Comparison of ENCODE assay signal across 16 cellular contexts in the genomic region with DNA sequence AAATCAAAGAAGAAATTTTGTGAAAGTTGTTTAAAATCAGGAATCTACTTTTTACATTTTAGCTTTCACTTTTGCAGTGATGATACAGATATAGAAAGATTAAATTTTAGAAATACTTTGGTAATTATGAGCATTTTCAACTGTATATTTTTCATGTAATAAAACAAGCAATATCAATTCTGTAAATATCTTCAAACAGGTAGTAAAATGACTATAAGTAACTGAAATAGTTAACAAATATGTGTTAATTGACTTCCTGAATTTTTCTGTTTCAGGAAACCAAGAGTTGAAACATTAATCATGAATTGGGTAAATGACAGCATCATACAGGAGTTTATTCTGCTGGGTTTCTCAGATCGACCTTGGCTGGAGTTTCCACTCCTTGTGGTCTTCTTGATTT. TPM values are rescaled to one million over a fixed set of nuclear protein-coding genes. Genes with fewer than 3 reads are reported as not detected.
DNase-seq lines count a peak whose midpoint lies in the region; ATAC-seq, FAIRE-seq and TF ChIP-seq lines count a peak whose summit lies in the region.
"Had no signal": no experiment of that assay in that cellular context is flagged by ENCODE, and none has a peak within 500 bp of the region (broad histone marks: within the 10 kb centered on the region; RNA-seq: fewer than 3 reads in every experiment).

Gene OR2B6 (plus strand): TSS at position 301 of the 400 bp plus-strand sequence. CDS start 0 bp downstream, at position 301.

- H3K27ac ChIP-seq in BLaER1 = peak within 1 kb of the TSS; percentile 69
- H3K27ac ChIP-seq: GM23248 had no signal

- CTCF ChIA-PET in MCF 10A (lab: Yijun Ruan, JAX) = no interaction called here
- CTCF ChIA-PET in Calu3 (lab: Charles Lee) = no interaction called here

- intact Hi-C loops in MCF 10A (cut with micrococcal nuclease) = no loop called here
- intact Hi-C loops in Calu3 (cut with micrococcal nuclease; ENCODE audit: unreplicated experiment) = no loop called here

- no peak within 1 kb of the TSS for H3K9ac ChIP-seq in BLaER1
- H3K9ac ChIP-seq: GM23248 had no signal

- no peaks in the 10 kb centered on the region for H3K36me3 Mint-ChIP-seq in stimulated activated naive B cell treated with anti-CD40 and anti-IgM and Interleukin-4, amounts not matched to agents 10 μg/mL and 1 μg/mL and 100 μg/mL, for 72 hours
- no peaks in the 10 kb centered on the region for H3K36me3 Mint-ChIP-seq in MCF 10A (ENCODE audit: insufficient read depth, unreplicated experiment)
- H3K36me3 Mint-ChIP-seq in Calu3 (ENCODE audit: insufficient read depth, unreplicated experiment) = no peaks in the 10 kb centered on the region
- H3K36me3 Mint-ChIP-seq: CD8-positive, alpha-beta memory T cell had no signal

- peaks cover 0 to 2% of the 10 kb centered on the region in 2 donors for H3K4me1 Mint-ChIP-seq in stimulated activated naive B cell treated with anti-CD40 and anti-IgM and Interleukin-4, amounts not matched to agents 10 μg/mL and 1 μg/mL and 100 μg/mL, for 72 hours
- H3K4me1 Mint-ChIP-seq in MCF 10A (ENCODE audit: insufficient read depth, unreplicated experiment) (no peaks in the 10 kb centered on the region), Calu3 (ENCODE audit: low read depth, unreplicated experiment) (no peaks in the 10 kb centered on the region)
- H3K4me1 Mint-ChIP-seq: CD8-positive, alpha-beta memory T cell had no signal

- H3K27ac Mint-ChIP-seq in stimulated activated naive B cell treated with anti-CD40 and anti-IgM and Interleukin-4, amounts not matched to agents 10 μg/mL and 1 μg/mL and 100 μg/mL, for 72 hours = peak within 1 kb of the TSS; percentile 42
- H3K27ac Mint-ChIP-seq in MCF 10A (ENCODE audit: low read depth, unreplicated experiment) = no peak within 1 kb of the TSS
- no peak within 1 kb of the TSS for H3K27ac Mint-ChIP-seq in Calu3 (ENCODE audit: unreplicated experiment)
- H3K27ac Mint-ChIP-seq: CD8-positive, alpha-beta memory T cell had no signal

- TF ChIP-seq CTCF in MCF 10A (IDR thresholded peaks at IDR 0.05; ENCODE audit: unreplicated experiment) = no peak
- no peak for TF ChIP-seq CTCF in Calu3 (IDR thresholded peaks at IDR 0.05; ENCODE audit: unreplicated experiment)

- no peak for DNase-seq in GM18507 (ENCODE audit: extremely low spot score, insufficient read length, low read depth)
- DNase-seq in stimulated activated naive B cell treated with anti-CD40 and anti-IgM and Interleukin-4, amounts not matched to agents 10 μg/mL and 1 μg/mL and 100 μg/mL, for 72 hours = no peak
- no peak for DNase-seq in MCF 10A (ENCODE audit: unreplicated experiment)
- no peak for DNase-seq in Calu3
- DNase-seq: BE2C; Caco-2; CD8-positive, alpha-beta memory T cell; DMS53; GM23248; Kasumi-1; KBM-7 had no signal

- H3K4me3 Mint-ChIP-seq in stimulated activated naive B cell treated with anti-CD40 and anti-IgM and Interleukin-4, amounts not matched to agents 10 μg/mL and 1 μg/mL and 100 μg/mL, for 72 hours = no peak within 1 kb of the TSS
- H3K4me3 Mint-ChIP-seq in MCF 10A (ENCODE audit: unreplicated experiment) = no peak within 1 kb of the TSS
- no peak within 1 kb of the TSS for H3K4me3 Mint-ChIP-seq in Calu3 (ENCODE audit: low read depth, unreplicated experiment)
- H3K4me3 Mint-ChIP-seq: CD8-positive, alpha-beta memory T cell had no signal

- H3K27me3 ChIP-seq in BLaER1 = no peaks in the 10 kb centered on the region

- POLR2A ChIA-PET in MCF 10A (lab: Yijun Ruan, JAX) = interaction anchor here (0.7 kb wide), 1 partner anchor 152 kb away, joined by 3 read pairs; no protein-coding TSS in a partner anchor

- H3K4me1 ChIP-seq in BLaER1 = peaks cover 19% of the 10 kb centered on the region
- H3K4me1 ChIP-seq: BE2C, Caco-2 had no signal

- no peaks in the 10 kb centered on the region for H3K27me3 Mint-ChIP-seq in stimulated activated naive B cell treated with anti-CD40 and anti-IgM and Interleukin-4, amounts not matched to agents 10 μg/mL and 1 μg/mL and 100 μg/mL, for 72 hours
- peaks cover 59% of the 10 kb centered on the region for H3K27me3 Mint-ChIP-seq in MCF 10A (ENCODE audit: insufficient read depth, unreplicated experiment)
- no peaks in the 10 kb centered on the region for H3K27me3 Mint-ChIP-seq in Calu3 (ENCODE audit: unreplicated experiment)

- no peaks in the 10 kb centered on the region for H4K20me1 ChIP-seq in BLaER1

- ATAC-seq in HG03354 (IDR thresholded peaks at IDR 0.05; ENCODE audit: poor library complexity, severe bottlenecking, unreplicated experiment) (peak; percentile 38), GM19328 (IDR thresholded peaks at IDR 0.05; ENCODE audit: unreplicated experiment) (no peak)
- ATAC-seq in stimulated activated naive B cell treated with anti-CD40 and anti-IgM and Interleukin-4, amounts not matched to agents 10 μg/mL and 1 μg/mL and 100 μg/mL, for 72 hours (replicated peaks) = no peak

- H3K4me3 ChIP-seq in BLaER1 = no peak within 1 kb of the TSS
- H3K4me3 ChIP-seq: GM23248 had no signal

- H3K36me3 ChIP-seq in BLaER1 = no peaks in the 10 kb centered on the region
- H3K36me3 ChIP-seq: BE2C had no signal

- H3K9me3 Mint-ChIP-seq in stimulated activated naive B cell treated with anti-CD40 and anti-IgM and Interleukin-4, amounts not matched to agents 10 μg/mL and 1 μg/mL and 100 μg/mL, for 72 hours = no peaks in the 10 kb centered on the region
- H3K9me3 Mint-ChIP-seq in MCF 10A (ENCODE audit: unreplicated experiment) (no peaks in the 10 kb centered on the region), Calu3 (ENCODE audit: low read depth, unreplicated experiment) (peaks cover 2% of the 10 kb centered on the region)
- H3K9me3 Mint-ChIP-seq: CD8-positive, alpha-beta memory T cell had no signal

- peak; percentile 72 for FAIRE-seq in GM18507 (lab: Jason Lieb, UNC)
- FAIRE-seq: H54 had no signal

- peak within 1 kb of the TSS; percentile 32 for H3K4me2 ChIP-seq in BLaER1

- H3K9me3 ChIP-seq in BLaER1 = no peaks in the 10 kb centered on the region
- H3K9me3 ChIP-seq: BE2C, Caco-2 had no signal

- BruUV-seq in MCF 10A (replicated peaks; lab: Mats Ljungman, UMichigan) = no TSS peak
- BruUV-seq in Calu3 (replicated peaks; lab: Mats Ljungman, UMichigan) = no TSS peak

RNA-seq across cellular contexts. Expression of gene OR2B6, which starts in this region (rescaled TPM):
- total RNA-seq in MCF 10A (2022) (not detected in 2 replicates), Calu3 (2022) (0.78 and 1.5 TPM in 2 replicates)
- total RNA-seq: A172; Caco-2; CD8-positive, alpha-beta memory T cell; GM23248 had no signal
